ENCODE assay signal across 12 cellular contexts in the genomic region with DNA sequence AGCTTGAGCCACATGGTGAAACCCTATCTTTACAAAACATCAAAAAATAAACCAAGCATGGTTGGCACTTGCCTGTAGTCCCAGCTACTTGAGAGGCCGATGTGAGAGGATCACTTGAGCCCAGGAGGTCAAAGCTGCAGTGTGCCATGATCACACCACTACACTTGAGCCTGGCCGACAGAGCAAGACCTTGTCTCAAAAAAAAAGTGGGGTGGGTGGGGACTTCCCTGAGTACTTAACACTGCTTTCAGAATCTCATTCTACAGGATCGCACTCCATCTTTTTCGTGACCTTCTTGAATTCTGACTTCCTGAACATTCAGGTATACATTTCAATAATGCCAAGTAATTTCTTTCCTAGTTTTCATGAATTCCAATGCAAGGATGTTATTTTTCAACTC.
"Had no signal": no experiment of that assay in that cellular context is flagged by ENCODE, and none has a peak within 500 bp of the region (broad histone marks: within the 10 kb centered on the region; RNA-seq: fewer than 3 reads in every experiment).

No MANE protein-coding gene starts in this region.

- H3K27ac ChIP-seq: ascending aorta, colonic mucosa, left ventricle myocardium inferior, neural progenitor cell, prostate gland, right atrium auricular region, SJSA1, upper lobe of right lung had no signal

- H3K9ac ChIP-seq: neural progenitor cell had no signal

- H3K36me3 ChIP-seq: colonic mucosa, neural progenitor cell, prostate gland had no signal

- H3K27me3 ChIP-seq: ascending aorta, colonic mucosa, neural progenitor cell, right atrium auricular region, SJSA1, upper lobe of right lung had no signal

- H3K4me3 ChIP-seq: ascending aorta, colonic mucosa, left ventricle myocardium inferior, neural progenitor cell, prostate gland, right atrium auricular region, SJSA1, upper lobe of right lung had no signal

- H3K4me3 Mint-ChIP-seq: central memory CD8-positive, alpha-beta T cell; neural progenitor cell; T-helper 1 cell treated with Interleukin-12 subunit alpha and Interleukin-12 subunit beta and Interleukin-4 antibody, amounts not matched to agents 30 μg/mL and 1 μg/mL, for 36 hours had no signal

- H3K27ac Mint-ChIP-seq: neural progenitor cell had no signal

- H3K9me3 Mint-ChIP-seq: central memory CD8-positive, alpha-beta T cell; neural progenitor cell; T-helper 1 cell treated with Interleukin-12 subunit alpha and Interleukin-12 subunit beta and Interleukin-4 antibody, amounts not matched to agents 30 μg/mL and 1 μg/mL, for 36 hours had no signal

- H3K9me3 ChIP-seq: ascending aorta, colonic mucosa, left ventricle myocardium inferior, prostate gland, right atrium auricular region, SJSA1, upper lobe of right lung had no signal

- H3K4me1 ChIP-seq: ascending aorta, colonic mucosa, left ventricle myocardium inferior, prostate gland, right atrium auricular region, SJSA1, upper lobe of right lung had no signal

- H3K4me2 ChIP-seq: neural progenitor cell had no signal

- H2AFZ ChIP-seq: neural progenitor cell had no signal

- H3K27me3 Mint-ChIP-seq: central memory CD8-positive, alpha-beta T cell had no signal

- DNase-seq: activated CD4-positive, alpha-beta T cell treated with anti-CD3 and anti-CD28 coated beads, Interleukin-2, amount 50 U/mL, for 4 hours; activated T-cell treated with anti-CD3 and anti-CD28 coated beads, Interleukin-2, amount 50 U/mL, for 1 hour; colonic mucosa; left ventricle myocardium inferior; upper lobe of right lung had no signal
